ENCODE assay signal across 9 cellular contexts in the genomic region with DNA sequence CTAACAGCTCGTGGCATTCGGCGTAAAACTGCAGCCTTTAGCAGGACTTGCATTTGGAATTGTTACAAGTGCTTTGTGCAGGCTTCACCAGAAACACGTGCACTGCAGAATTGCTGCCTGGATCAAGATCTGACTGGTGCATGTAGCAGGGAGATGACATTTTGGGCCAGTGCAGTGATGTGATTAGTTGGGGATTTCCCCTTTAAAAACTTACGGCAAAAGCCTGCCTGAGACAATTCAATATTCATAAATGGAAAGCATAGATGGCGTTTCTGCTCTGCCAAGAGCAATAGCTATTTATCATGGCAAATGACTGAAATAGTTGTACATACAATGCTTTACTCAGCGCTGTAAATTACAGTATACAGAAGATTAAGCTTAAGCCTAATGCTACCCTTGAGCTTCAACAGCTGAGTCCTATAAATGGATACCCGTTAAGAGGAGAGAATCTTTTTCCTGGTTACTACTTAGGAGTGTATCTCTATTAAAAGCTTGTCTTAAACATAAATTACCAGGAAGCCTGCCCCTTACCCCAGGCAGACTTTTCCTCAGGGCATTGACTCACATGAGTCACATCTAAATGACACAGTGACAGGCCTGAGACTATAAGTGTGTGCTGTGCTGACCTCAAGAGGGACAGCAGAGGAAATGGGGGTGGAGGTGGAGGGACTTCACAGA.
A peak's percentile ranks its signal among the peaks of the same experiment; 100 is the strongest.
DNase-seq lines count a peak whose midpoint lies in the region; ATAC-seq and TF ChIP-seq lines count a peak whose summit lies in the region.
"Had no signal": no experiment of that assay in that cellular context is flagged by ENCODE, and none has a peak within 500 bp of the region (broad histone marks: within the 10 kb centered on the region; RNA-seq: fewer than 3 reads in every experiment).

No MANE protein-coding gene starts in this region.

- in situ Hi-C loops in GM13977 (cut with MboI; ENCODE audit: low pct_unique_long_range_greater_than_20kb, low sequenced_read_pairs, unreplicated experiment): loop anchor here (5.0 kb wide), 1 partner anchor 272 kb away; no protein-coding TSS in a partner anchor

- DNase-seq in AG08396 (ENCODE audit: low spot score) (peak; percentile 17), GM13977 (ENCODE audit: low spot score) (peak; percentile 27), SW480 (ENCODE audit: low spot score) (peak; percentile 67), lung microvascular endothelial cell (ENCODE audit: low read depth in 2 of 2) (peak; percentile 3 to 51), amygdala (lab: John Stamatoyannopoulos, UW) (no peak), globus pallidus (ENCODE audit: low spot score) (no peak), NCI-H526 (lab: John Stamatoyannopoulos, UW) (no peak)
- DNase-seq: NCI-H1694 had no signal

- no peak for ATAC-seq in GM18861 (IDR thresholded peaks at IDR 0.05; ENCODE audit: unreplicated experiment)

- no peak for TF ChIP-seq CTCF in GM13977 (IDR thresholded peaks at IDR 0.05; ENCODE audit: extremely low read depth, insufficient read depth, missing control alignments)

Comparison
In these comparisons a context has a peak if more than half of its experiments do, and no peak if none do; other contexts are left out.
1. DNase-seq: peak in AG08396 (single experiment), GM13977 (single experiment), SW480 (single experiment) and lung microvascular endothelial cell (2 of 2); none in amygdala (0 of 56), globus pallidus (single experiment) and NCI-H526 (0 of 2).